ENCODE assay signal across 8 cellular contexts in genomic region chr11:111586305-111586915, GRCh38. TPM values are rescaled to one million over a fixed set of nuclear protein-coding genes. Genes with fewer than 3 reads are reported as not detected.
DNase-seq lines count a peak whose midpoint lies in the region; TF ChIP-seq lines count a peak whose summit lies in the region.

No MANE protein-coding gene starts in this region.

- intact Hi-C loops in uterus (cut with DNase I; ENCODE audit: low total_unique reads) = no loop called here

- H3K4me1 ChIP-seq in uterus (no peaks in the 10 kb centered on the region), suprapubic skin (no peaks in the 10 kb centered on the region)

- DNase-seq in activated CD4-positive, CD25-positive, alpha-beta regulatory T cell treated with anti-CD3 and anti-CD28 coated beads, Interleukin-2, amount 50 U/mL, for 16 hours (ENCODE audit: low read depth, low spot score) = peak; percentile 25
- DNase-seq in activated CD4-positive, CD25-positive, alpha-beta regulatory T cell treated with anti-CD3 and anti-CD28 coated beads, Interleukin-2, amount 50 U/mL, for 72 hours = no peak
- peak; percentile 69 for DNase-seq in Jurkat, Clone E6-1 (ENCODE audit: low read depth, low spot score)
- DNase-seq in RPMI8226 = peak; percentile 76
- peak; percentile 28 to 80 for DNase-seq in T47D (ENCODE audit: low read depth in 1 of 2, low spot score in 1 of 2)
- peak; percentile 75 for DNase-seq in left kidney (ENCODE audit: low read depth, low spot score)
- peak in 1 of 2 donors; percentile 57 for DNase-seq in uterus
- no peak for DNase-seq in suprapubic skin (ENCODE audit: low spot score in 2 of 2)

- no peaks in the 10 kb centered on the region for H3K9me3 ChIP-seq in uterus
- H3K9me3 ChIP-seq in suprapubic skin = no peaks in the 10 kb centered on the region

- H3K4me3 ChIP-seq in Jurkat, Clone E6-1 (ENCODE audit: low read length) = no peak overlapping the region
- H3K4me3 ChIP-seq in uterus (no peak overlapping the region), suprapubic skin (no peak overlapping the region)

- no peak for TF ChIP-seq EP300 in suprapubic skin (IDR thresholded peaks at IDR 0.05)

- WGBS in suprapubic skin = 11% methylated on average over 1 of the region's 1 CpG

- TF ChIP-seq CTCF in uterus (IDR thresholded peaks at IDR 0.05) = peak; percentile 52 to 79 (median 62)
- TF ChIP-seq CTCF in suprapubic skin (IDR thresholded peaks at IDR 0.05) = peak in 1 of 2 donors; percentile 36

- in situ Hi-C loops in T47D (cut with HindIII; ENCODE audit: low pct_unique_long_range_greater_than_20kb, low sequenced_read_pairs) = no loop called here

- H3K27ac ChIP-seq in uterus (no peak overlapping the region), suprapubic skin (no peak overlapping the region)

- H3K36me3 ChIP-seq in uterus (no peaks in the 10 kb centered on the region), suprapubic skin (no peaks in the 10 kb centered on the region)

- TF ChIP-seq POLR2A in uterus (IDR thresholded peaks at IDR 0.05) (no peak), suprapubic skin (IDR thresholded peaks at IDR 0.05) (no peak)

- H3K27me3 ChIP-seq in uterus = no peaks in the 10 kb centered on the region
- H3K27me3 ChIP-seq in suprapubic skin = no peaks in the 10 kb centered on the region

RNA-seq across cellular contexts. Expression of gene SIK2, which starts 15.8 kb away (rescaled TPM):
- polyA plus RNA-seq in Jurkat, Clone E6-1 (2012; ENCODE audit: insufficient read depth, insufficient read length) = 10.4 TPM
- total RNA-seq in uterus = 10 to 100 TPM; 11.5 to 27.7 (median 16.7) TPM
- total RNA-seq in suprapubic skin = 10 to 100 TPM; 13.9 to 29.0 (median 25.1) TPM

RNA-seq across cellular contexts. Expression of gene LAYN, which starts 45.9 kb away (rescaled TPM):
- polyA plus RNA-seq in Jurkat, Clone E6-1 (2012; ENCODE audit: insufficient read depth, insufficient read length) = not detected
- 10 to 100 TPM in 3 of 4 donors, 1 to 10 TPM in 1; 8.5 to 58.2 (median 37.1) TPM for total RNA-seq in uterus
- 1 to 10 TPM; 1.5 to 4.7 (median 1.9) TPM for total RNA-seq in suprapubic skin

Comparison
In these comparisons a context has a peak if more than half of its experiments do, and no peak if none do; other contexts are left out.
1. DNase-seq: peak in activated CD4-positive, CD25-positive, alpha-beta regulatory T cell treated with anti-CD3 and anti-CD28 coated beads, Interleukin-2, amount 50 U/mL, for 16 hours (single experiment), Jurkat, Clone E6-1 (single experiment), RPMI8226 (single experiment), T47D (2 of 2) and left kidney (single experiment); none in activated CD4-positive, CD25-positive, alpha-beta regulatory T cell treated with anti-CD3 and anti-CD28 coated beads, Interleukin-2, amount 50 U/mL, for 72 hours (single experiment) and suprapubic skin (0 of 2).